12 cellular contexts compared by ENCODE assay signal in genomic region chr11:134125507-134125906, GRCh38. TPM values are rescaled to one million over a fixed set of nuclear protein-coding genes. Genes with fewer than 3 reads are reported as not detected.
A peak's percentile ranks its signal among the peaks of the same experiment; 100 is the strongest.
DNase-seq lines count a peak whose midpoint lies in the region; ATAC-seq and TF ChIP-seq lines count a peak whose summit lies in the region.
"Had no signal": no experiment of that assay in that cellular context is flagged by ENCODE, and none has a peak within 500 bp of the region (broad histone marks: within the 10 kb centered on the region; RNA-seq: fewer than 3 reads in every experiment).

No MANE protein-coding gene starts in this region.

- H4K20me1 ChIP-seq in neural progenitor cell (ENCODE audit: low read depth) = peaks cover 34% of the 10 kb centered on the region

- CTCF ChIA-PET in MCF 10A (lab: Yijun Ruan, JAX) = interaction anchor here (0.6 to 3.2 kb wide), 6 partner anchors 11 to 199 kb away, joined by 3 to 11 read pairs (median 5); no protein-coding TSS in a partner anchor

- H3K4me1 ChIP-seq in breast epithelium = no peaks in the 10 kb centered on the region
- peaks cover 4% of the 10 kb centered on the region for H3K4me1 ChIP-seq in neural progenitor cell
- peaks cover 27% of the 10 kb centered on the region for H3K4me1 ChIP-seq in upper lobe of right lung
- peaks cover 10% of the 10 kb centered on the region for H3K4me1 ChIP-seq in body of pancreas
- H3K4me1 ChIP-seq: pancreas had no signal

- WGBS in body of pancreas, 2 donors = 82 to 87% methylated on average over 9 of the region's 9 CpGs

- H3K27ac ChIP-seq in breast epithelium (no peak overlapping the region), neural progenitor cell (no peak overlapping the region), upper lobe of right lung (peak overlapping the region; percentile 25), body of pancreas (peak overlapping the region in 1 of 4 donors; percentile 17)
- H3K27ac ChIP-seq: HL-60, pancreas had no signal

- intact Hi-C loops in breast epithelium (cut with DNase I; ENCODE audit: low total_unique reads) (no loop called here), MCF 10A (cut with micrococcal nuclease) (no loop called here), upper lobe of right lung (cut with DNase I) (no loop called here), body of pancreas (cut with DNase I) (no loop called here)

- H3K27me3 Mint-ChIP-seq in MCF 10A (ENCODE audit: insufficient read depth, unreplicated experiment) = peaks cover 12% of the 10 kb centered on the region
- H3K27me3 Mint-ChIP-seq in neural progenitor cell (ENCODE audit: insufficient read depth, low read depth) = peaks cover 2% of the 10 kb centered on the region

- no TSS peak for BruUV-seq in MCF 10A (replicated peaks; lab: Mats Ljungman, UMichigan)

- H3K9me3 Mint-ChIP-seq in MCF 10A (ENCODE audit: unreplicated experiment) (no peaks in the 10 kb centered on the region), neural progenitor cell (peaks cover 15% of the 10 kb centered on the region)

- peaks cover 6% of the 10 kb centered on the region for H3K79me2 ChIP-seq in neural progenitor cell (ENCODE audit: low read depth)

- ATAC-seq in upper lobe of right lung (no peak), HG03108 (IDR thresholded peaks at IDR 0.05; ENCODE audit: unreplicated experiment) (no peak), body of pancreas (no peak)

- no peak overlapping the region for H2AFZ ChIP-seq in neural progenitor cell (replicated peaks)

- TF ChIP-seq CTCF in breast epithelium (IDR thresholded peaks at IDR 0.05) (no peak), MCF 10A (IDR thresholded peaks at IDR 0.05; ENCODE audit: unreplicated experiment) (no peak), neural progenitor cell (IDR thresholded peaks at IDR 0.05) (no peak), upper lobe of right lung (IDR thresholded peaks at IDR 0.05) (no peak), body of pancreas (IDR thresholded peaks at IDR 0.05) (no peak)

- no peak overlapping the region for H3K9ac ChIP-seq in neural progenitor cell

- DNase-seq in breast epithelium (ENCODE audit: low spot score in 2 of 2) (no peak), MCF 10A (ENCODE audit: unreplicated experiment) (no peak), fibroblast of gingiva (ENCODE audit: low read depth) (peak; percentile 4), neural progenitor cell (ENCODE audit: low spot score) (no peak), upper lobe of right lung (no peak), NK-92 (lab: John Stamatoyannopoulos, UW; ENCODE audit: unreplicated experiment) (no peak), body of pancreas (no peak)
- DNase-seq: activated T-cell treated with anti-CD3 and anti-CD28 coated beads, Interleukin-2, amount 50 U/mL, for 48 hours; GF-D8 had no signal

- H3K4me3 ChIP-seq in breast epithelium = peak overlapping the region; percentile 37 to 66 (median 45)
- H3K4me3 ChIP-seq in neural progenitor cell = no peak overlapping the region
- peak overlapping the region; percentile 39 for H3K4me3 ChIP-seq in upper lobe of right lung
- no peak overlapping the region for H3K4me3 ChIP-seq in body of pancreas

- peak overlapping the region; percentile 82 for H3K4me2 ChIP-seq in neural progenitor cell

- no peaks in the 10 kb centered on the region for H3K27me3 ChIP-seq in breast epithelium
- peaks cover 34% of the 10 kb centered on the region for H3K27me3 ChIP-seq in neural progenitor cell
- peaks cover 12% of the 10 kb centered on the region for H3K27me3 ChIP-seq in upper lobe of right lung
- no peaks in the 10 kb centered on the region for H3K27me3 ChIP-seq in body of pancreas

- H3K36me3 ChIP-seq in breast epithelium (no peaks in the 10 kb centered on the region), neural progenitor cell (no peaks in the 10 kb centered on the region), upper lobe of right lung (no peaks in the 10 kb centered on the region), body of pancreas (replicated peaks in 1 of 2; ENCODE audit: insufficient read depth in 1 of 2, low read depth in 2 of 2) (no peaks in the 10 kb centered on the region)
- H3K36me3 ChIP-seq: pancreas had no signal

- H3F3A ChIP-seq in neural progenitor cell (ENCODE audit: low read depth) = peaks cover 3% of the 10 kb centered on the region

- H3K27ac Mint-ChIP-seq in MCF 10A (ENCODE audit: low read depth, unreplicated experiment) (no peak overlapping the region), neural progenitor cell (no peak overlapping the region)

- TF ChIP-seq POLR2A in breast epithelium (IDR thresholded peaks at IDR 0.05) (no peak), body of pancreas (IDR thresholded peaks at IDR 0.05) (no peak)

- H3K4me1 Mint-ChIP-seq in MCF 10A (ENCODE audit: insufficient read depth, unreplicated experiment) (peaks cover 10% of the 10 kb centered on the region), neural progenitor cell (peaks cover 35% of the 10 kb centered on the region)

- H3K36me3 Mint-ChIP-seq in MCF 10A (ENCODE audit: insufficient read depth, unreplicated experiment) (no peaks in the 10 kb centered on the region), neural progenitor cell (peaks cover 28% of the 10 kb centered on the region)

- H3K9me3 ChIP-seq in breast epithelium (no peaks in the 10 kb centered on the region), neural progenitor cell (ENCODE audit: low read depth) (no peaks in the 10 kb centered on the region), upper lobe of right lung (no peaks in the 10 kb centered on the region), body of pancreas (no peaks in the 10 kb centered on the region)
- H3K9me3 ChIP-seq: pancreas had no signal

- H3K4me3 Mint-ChIP-seq in MCF 10A (ENCODE audit: unreplicated experiment) (no peak overlapping the region), neural progenitor cell (peak overlapping the region; percentile 83)

- POLR2A ChIA-PET in MCF 10A (lab: Yijun Ruan, JAX) = interaction anchor here (1.3 kb wide), 1 partner anchor 10 kb away, joined by 6 read pairs; no protein-coding TSS in a partner anchor

RNA-seq across cellular contexts. Expression of gene JAM3, which starts 56.6 kb away (rescaled TPM):
- 10 to 100 TPM; 25.0 to 34.5 (median 33.8) TPM for total RNA-seq in breast epithelium
- 1.6 TPM in 2 replicates for total RNA-seq in MCF 10A (2022)
- 65.9 and 68.1 TPM in 2 replicates for total RNA-seq in neural progenitor cell (ENCODE audit: low replicate concordance)
- total RNA-seq in upper lobe of right lung = 26.9 TPM
- total RNA-seq in body of pancreas = 10 to 100 TPM in 1 of 2 donors, 1 to 10 TPM in 1; 9.6 to 13.2 TPM

Comparison
In these comparisons a context has a peak if more than half of its experiments do, and no peak if none do; other contexts are left out.
1. H3K4me3 ChIP-seq: peak in breast epithelium (3 of 3) and upper lobe of right lung (single experiment); none in neural progenitor cell (single experiment) and body of pancreas (0 of 2).